8 cellular contexts compared by ENCODE assay signal in genomic region chr7:150369740-150370501, GRCh38. TPM values are rescaled to one million over a fixed set of nuclear protein-coding genes. Genes with fewer than 3 reads are reported as not detected.
DNase-seq lines count a peak whose midpoint lies in the region; ATAC-seq and TF ChIP-seq lines count a peak whose summit lies in the region.

No MANE protein-coding gene starts in this region.

- in situ Hi-C loops in IMR-90 (cut with MboI; ENCODE audit: low sequenced_read_pairs), result no loop called here

- H3K4ac ChIP-seq in IMR-90 (ENCODE audit: low read depth, low read length), result peak overlapping the region; percentile 98

- H3K9me3 ChIP-seq in IMR-90 (ENCODE audit: control insufficient read depth, insufficient read depth, low read length) (no peaks in the 10 kb centered on the region), muscle layer of duodenum (ENCODE audit: control insufficient read depth in 1 of 2, low read length in 2 of 2) (no peaks in the 10 kb centered on the region)

- peak overlapping the region; percentile 86 for H2BK120ac ChIP-seq in IMR-90 (ENCODE audit: low read depth, low read length)

- TF ChIP-seq POLR2A in IMR-90 (IDR thresholded peaks at IDR 0.05; ENCODE audit: low read depth, low read length), result no peak

- peak overlapping the region; percentile 89 for H2AK5ac ChIP-seq in IMR-90 (ENCODE audit: low read depth, low read length)

- peak overlapping the region; percentile 87 for H3K4me3 Mint-ChIP-seq in central memory CD8-positive, alpha-beta T cell

- no peaks in the 10 kb centered on the region for H3K27me3 Mint-ChIP-seq in central memory CD8-positive, alpha-beta T cell

- peaks cover 9% of the 10 kb centered on the region for H4K20me1 ChIP-seq in IMR-90 (ENCODE audit: insufficient read depth, low read length)

- no peaks in the 10 kb centered on the region for H3K9me3 Mint-ChIP-seq in central memory CD8-positive, alpha-beta T cell

- peaks cover 20% of the 10 kb centered on the region for H3K4me1 Mint-ChIP-seq in central memory CD8-positive, alpha-beta T cell

- H3K27me3 ChIP-seq in IMR-90 (ENCODE audit: control insufficient read depth, insufficient read depth, low read length) (no peaks in the 10 kb centered on the region), muscle layer of duodenum (ENCODE audit: low read depth, low read length) (no peaks in the 10 kb centered on the region)

- TF ChIP-seq RAD21 in IMR-90 (IDR thresholded peaks at IDR 0.05; ENCODE audit: low read length), result no peak

- POLR2A ChIA-PET in IMR-90 (lab: Charles Lee; ENCODE audit: unreplicated experiment), result interaction anchor here (0.6 to 1.7 kb wide), 2 partner anchors 35 to 53 kb away, joined by 3 to 5 read pairs; no protein-coding TSS in a partner anchor

- dilution Hi-C loops in IMR-90 (cut with HindIII; ENCODE audit: low sequenced_read_pairs, unreplicated experiment), result no loop called here

- H3K4me3 ChIP-seq in IMR-90 (ENCODE audit: insufficient read depth, low read depth, low read length), result peak overlapping the region; percentile 81
- H3K4me3 ChIP-seq in muscle layer of duodenum (ENCODE audit: low read depth in 1 of 2, low read length in 2 of 2), result peak overlapping the region; percentile 88 to 94

- ATAC-seq in IMR-90 (ENCODE audit: low read depth) (0 out of 2 replicates have a peak, but pooled peaks have one; percentile 1), GM18502 (IDR thresholded peaks at IDR 0.05; ENCODE audit: poor library complexity, unreplicated experiment) (no peak)
- no peak for ATAC-seq in central memory CD8-positive, alpha-beta T cell (replicated peaks; ENCODE audit: extremely low read depth, poor library complexity, severe bottlenecking)

- H2BK15ac ChIP-seq in IMR-90 (ENCODE audit: low read depth, low read length), result peak overlapping the region; percentile 46; the same call in 1 of the 3 replicates

- peak overlapping the region; percentile 97 for H2AFZ ChIP-seq in IMR-90 (replicated peaks; ENCODE audit: low read length, poor library complexity)

- intact Hi-C loops in IMR-90 (cut with micrococcal nuclease), result loop anchor here (1.0 kb wide), 1 partner anchor 35 kb away; no protein-coding TSS in a partner anchor

- H3K36me3 Mint-ChIP-seq in central memory CD8-positive, alpha-beta T cell (ENCODE audit: insufficient read depth), result peaks cover 17% of the 10 kb centered on the region

- H3K4me2 ChIP-seq in IMR-90 (ENCODE audit: low read depth, low read length), result peak overlapping the region; percentile 97

- no TSS peak for BruUV-seq in IMR-90 (replicated peaks; lab: Mats Ljungman, UMichigan)

- peak overlapping the region; percentile 97 for H4K91ac ChIP-seq in IMR-90 (ENCODE audit: insufficient read depth, low read depth, low read length)

- H3K23ac ChIP-seq in IMR-90 (ENCODE audit: low read depth, low read length), result peak overlapping the region; percentile 99; the same call in 1 of the 2 replicates

- H3K36me3 ChIP-seq in IMR-90 (ENCODE audit: control insufficient read depth, insufficient read depth, low read length) (peaks cover 38% of the 10 kb centered on the region), muscle layer of duodenum (ENCODE audit: control insufficient read depth in 1 of 2, insufficient read depth in 2 of 2, low read length in 2 of 2) (peaks cover 23 to 37% of the 10 kb centered on the region in 2 donors)

- H3K4me1 ChIP-seq in IMR-90 (ENCODE audit: control insufficient read depth, insufficient read depth, low read length), result peaks cover 18% of the 10 kb centered on the region
- H3K4me1 ChIP-seq in muscle layer of duodenum (ENCODE audit: control insufficient read depth in 1 of 2, insufficient read depth in 2 of 2, low read length in 2 of 2), result peaks cover 12 to 45% of the 10 kb centered on the region in 2 donors

- CTCF ChIA-PET in IMR-90 (lab: Yijun Ruan, JAX), result interaction anchor here (0.8 to 1.1 kb wide), 4 partner anchors 8 to 64 kb away, joined by 3 to 5 read pairs (median 3); no protein-coding TSS in a partner anchor

- no peak for TF ChIP-seq CTCF in IMR-90 (conservative IDR thresholded peaks at IDR 0.05; ENCODE audit: low read depth, low read length)

- H3K14ac ChIP-seq in IMR-90 (replicated peaks; ENCODE audit: low read depth, low read length), result peak overlapping the region; percentile 99

- peak overlapping the region; percentile 76 for H3K27ac Mint-ChIP-seq in central memory CD8-positive, alpha-beta T cell (ENCODE audit: low read depth)

- peak overlapping the region; percentile 93 for H3K56ac ChIP-seq in IMR-90 (ENCODE audit: extremely low read depth, insufficient read depth, low read length)

- peaks cover 21 to 44% of the 10 kb centered on the region in 2 experiments; a peak in 3 of 4 replicates for H3K79me1 ChIP-seq in IMR-90 (ENCODE audit: low read depth in 1 of 2, low read length in 2 of 2)

- 0 out of 2 replicates have a peak overlapping the region, but pooled peaks have one; percentile 9 for H3K18ac ChIP-seq in IMR-90 (ENCODE audit: low read depth, low read length)

- H4K8ac ChIP-seq in IMR-90 (ENCODE audit: low read depth in 2 of 2, low read length in 2 of 2), result peak overlapping the region; percentile 56 to 92; a peak in 3 of 4 replicates

- no peak overlapping the region for H2BK20ac ChIP-seq in IMR-90 (ENCODE audit: low read depth, low read length)

- 85% methylated on average over 4 of the region's 23 CpGs; no CpG with 5 or more reads in 1 of the 2 experiments for WGBS in IMR-90 (ENCODE audit: extremely low coverage in 2 of 2, insufficient read length in 1 of 2), 2 experiments

- peak overlapping the region; percentile 79 for H2BK5ac ChIP-seq in IMR-90 (ENCODE audit: low read depth, low read length, poor library complexity, severe bottlenecking)

- H3K27ac ChIP-seq in IMR-90 (ENCODE audit: insufficient read depth, low read length), result peak overlapping the region; percentile 85
- peak overlapping the region; percentile 94 for H3K27ac ChIP-seq in muscle layer of duodenum (ENCODE audit: low read length)

- peak overlapping the region; percentile 11; the same call in 1 of the 2 replicates for H4K5ac ChIP-seq in IMR-90 (ENCODE audit: low read depth, low read length)

- DNase-seq in AG08396 (ENCODE audit: low spot score) (peak; percentile 25), IMR-90 (no peak), NCI-H1048 (lab: John Stamatoyannopoulos, UW) (no peak), SK-N-DZ (ENCODE audit: low spot score) (no peak), superior temporal gyrus (ENCODE audit: extremely low spot score) (no peak)
- DNase-seq in central memory CD8-positive, alpha-beta T cell (ENCODE audit: low spot score in 2 of 2), result no peak

- H3K9me1 ChIP-seq in IMR-90 (ENCODE audit: insufficient read depth, low read length), result no peaks in the 10 kb centered on the region; the same call in 1 of the 2 replicates

- H2AK9ac ChIP-seq in IMR-90 (replicated peaks; ENCODE audit: low read depth, low read length, poor library complexity), result peak overlapping the region; percentile 93

- H3K9ac ChIP-seq in IMR-90 (ENCODE audit: low read depth, low read length), result peak overlapping the region; percentile 81

TF ChIP-seq in IMR-90, 13 proteins besides CTCF, POLR2A, EP300 and RAD21 (continues in another document):
- no peak for TF ChIP-seq CHD1 (IDR thresholded peaks at IDR 0.05; ENCODE audit: low read depth, low read length)
- no peak for TF ChIP-seq ELK1 (IDR thresholded peaks at IDR 0.05; ENCODE audit: borderline replicate concordance, low read depth, low read length)
- no peak for TF ChIP-seq RCOR1 (IDR thresholded peaks at IDR 0.05; ENCODE audit: insufficient replicate concordance, low read length)
- no peak for TF ChIP-seq MAZ (IDR thresholded peaks at IDR 0.05; ENCODE audit: borderline replicate concordance, low read depth, low read length)

RNA-seq across cellular contexts. Expression of gene REPIN1, which starts 1.3 kb away (rescaled TPM):
- total RNA-seq in IMR-90 (2012; rRNA removed), result 19.4 and 20.6 TPM in 2 replicates
- polyA plus RNA-seq in IMR-90 (2012; rRNA removed), result 50.6 and 59.7 TPM in 2 replicates
- 56.1 and 62.3 TPM in 2 replicates for polyA plus RNA-seq in IMR-90 (2012; cell fraction: cytosol; rRNA removed)
- polyA plus RNA-seq in IMR-90 (2012; cell fraction: nucleus; rRNA removed; ENCODE audit: low replicate concordance), result 76.7 and 123 TPM in 2 replicates
- 153 and 165 TPM in 2 replicates for polyA plus RNA-seq in SK-N-DZ (2014; cell fraction: cytosol; rRNA removed)
- polyA plus RNA-seq in SK-N-DZ (2014; cell fraction: nucleus; rRNA removed), result 147 and 176 TPM in 2 replicates

RNA-seq across cellular contexts. Expression of gene ZNF775, which starts 9.2 kb away (rescaled TPM):
- 1.4 TPM in 2 replicates for total RNA-seq in IMR-90 (2012; rRNA removed)
- polyA plus RNA-seq in IMR-90 (2012; rRNA removed), result 2.6 and 4.0 TPM in 2 replicates
- polyA plus RNA-seq in IMR-90 (2012; cell fraction: cytosol; rRNA removed), result 2.1 and 5.8 TPM in 2 replicates
- polyA plus RNA-seq in IMR-90 (2012; cell fraction: nucleus; rRNA removed; ENCODE audit: low replicate concordance), result 2.2 and 7.1 TPM in 2 replicates
- 16.4 and 25.1 TPM in 2 replicates for polyA plus RNA-seq in SK-N-DZ (2014; cell fraction: cytosol; rRNA removed)
- polyA plus RNA-seq in SK-N-DZ (2014; cell fraction: nucleus; rRNA removed), result 18.4 and 21.0 TPM in 2 replicates

RNA-seq across cellular contexts. Expression of gene RARRES2, which starts 28.5 kb away (rescaled TPM):
- total RNA-seq in IMR-90 (2012; rRNA removed), result not detected in 2 replicates
- 1.4 and 1.6 TPM in 2 replicates for polyA plus RNA-seq in IMR-90 (2012; rRNA removed)
- polyA plus RNA-seq in IMR-90 (2012; cell fraction: cytosol; rRNA removed), result 1.7 and 2.1 TPM in 2 replicates
- polyA plus RNA-seq in IMR-90 (2012; cell fraction: nucleus; rRNA removed; ENCODE audit: low replicate concordance), result 1.0 and 2.4 TPM in 2 replicates
- polyA plus RNA-seq in SK-N-DZ (2014; cell fraction: cytosol; rRNA removed), result 46.2 and 52.4 TPM in 2 replicates
- 69.4 and 86.4 TPM in 2 replicates for polyA plus RNA-seq in SK-N-DZ (2014; cell fraction: nucleus; rRNA removed)

RNA-seq across cellular contexts. Expression of gene ACTR3C, which starts 46.6 kb away (rescaled TPM):
- total RNA-seq in IMR-90 (2012; rRNA removed), result not detected in 2 replicates
- not detected in 2 replicates for polyA plus RNA-seq in IMR-90 (2012; rRNA removed)
- polyA plus RNA-seq in IMR-90 (2012; cell fraction: cytosol; rRNA removed), result not detected in 2 replicates
- polyA plus RNA-seq in IMR-90 (2012; cell fraction: nucleus; rRNA removed; ENCODE audit: low replicate concordance), result 0.02 TPM in 1 of 2 replicates, not detected in the other
- polyA plus RNA-seq in SK-N-DZ (2014; cell fraction: cytosol; rRNA removed), result 3.4 TPM in 1 of 2 replicates, not detected in the other
- polyA plus RNA-seq in SK-N-DZ (2014; cell fraction: nucleus; rRNA removed), result 0.26 and 1.4 TPM in 2 replicates

RNA-seq across cellular contexts. Expression of gene LRRC61, which starts 46.8 kb away (rescaled TPM):
- total RNA-seq in IMR-90 (2012; rRNA removed), result not detected in 2 replicates
- 0.06 and 0.07 TPM in 2 replicates for polyA plus RNA-seq in IMR-90 (2012; rRNA removed)
- 0.07 TPM in 1 of 2 replicates, not detected in the other for polyA plus RNA-seq in IMR-90 (2012; cell fraction: cytosol; rRNA removed)
- not detected in 2 replicates for polyA plus RNA-seq in IMR-90 (2012; cell fraction: nucleus; rRNA removed; ENCODE audit: low replicate concordance)
- 87.8 and 98.1 TPM in 2 replicates for polyA plus RNA-seq in SK-N-DZ (2014; cell fraction: cytosol; rRNA removed)
- 56.6 and 67.9 TPM in 2 replicates for polyA plus RNA-seq in SK-N-DZ (2014; cell fraction: nucleus; rRNA removed)
